In the genomic region with DNA sequence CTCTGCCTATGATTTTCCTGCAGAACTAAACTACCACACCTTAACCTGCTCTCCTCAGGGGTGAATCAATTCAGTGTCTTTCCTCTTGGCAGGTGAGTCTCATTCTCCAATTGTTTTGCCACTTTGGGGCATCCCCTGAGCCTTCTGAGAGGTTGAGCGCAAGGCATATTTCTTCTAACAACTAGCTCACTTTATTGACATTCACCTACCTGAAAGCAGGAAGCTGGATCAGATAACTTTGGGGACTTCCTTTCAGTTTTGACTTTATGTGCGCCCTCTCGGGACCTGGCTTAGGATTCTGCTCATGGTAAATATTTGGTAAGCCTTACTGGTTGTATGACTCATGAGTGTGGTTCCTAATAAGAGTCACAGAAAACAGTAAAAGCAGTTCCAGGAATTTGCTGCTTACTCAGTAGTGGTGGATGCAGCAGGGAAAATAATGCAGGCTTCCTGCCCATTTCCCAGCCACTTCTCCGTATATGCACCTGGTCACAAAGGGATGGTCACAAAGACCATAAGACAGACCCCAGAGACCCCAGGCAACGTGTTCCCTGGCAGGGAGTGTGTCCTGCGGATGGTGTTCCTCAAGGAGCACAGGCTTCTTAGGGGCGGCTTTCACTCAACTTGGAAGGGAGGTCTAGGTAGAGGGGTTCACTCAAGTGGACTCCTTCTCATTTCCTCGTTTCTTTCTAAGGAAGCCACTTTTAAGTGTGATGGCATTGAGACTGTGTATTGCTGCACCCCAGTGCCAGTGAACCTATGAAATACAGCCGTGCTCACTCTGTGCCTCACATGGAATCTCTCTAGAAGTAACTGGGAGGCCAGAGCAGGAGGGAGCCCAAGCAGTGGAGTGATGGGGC, we compare ENCODE assay signal across 8 cellular contexts. TPM values are rescaled to one million over a fixed set of nuclear protein-coding genes. Genes with fewer than 3 reads are reported as not detected.
DNase-seq lines count a peak whose midpoint lies in the region; ATAC-seq, FAIRE-seq and TF ChIP-seq lines count a peak whose summit lies in the region.

No MANE protein-coding gene starts in this region.

- H3K36me3 ChIP-seq in HepG2 (replicated peaks in 1 of 2; ENCODE audit: control insufficient read depth in 1 of 2, insufficient read depth in 2 of 2, low read length in 2 of 2) = no peaks in the 10 kb centered on the region; a peak in 1 of 5 replicates

- POLR2A ChIA-PET in activated CD8-positive, alpha-beta T cell treated with anti-CD3 and anti-CD28 coated beads, Interleukin-2, amount 10 ng/mL, durations not matched to agents 7 days and 5 days (lab: Charles Lee) = interaction anchor here (0.8 to 0.9 kb wide), 3 partner anchors 14 to 38 kb away, joined by 3 read pairs; no protein-coding TSS in a partner anchor
- POLR2A ChIA-PET in HepG2 (lab: Yijun Ruan, JAX) = interaction anchor here (0.6 to 1.1 kb wide), 2 partner anchors 28 to 932 kb away, joined by 3 to 4 read pairs; no protein-coding TSS in a partner anchor

- H3K27me3 Mint-ChIP-seq in Calu3 (ENCODE audit: unreplicated experiment) = peaks cover 23% of the 10 kb centered on the region
- peaks cover 10% of the 10 kb centered on the region for H3K27me3 Mint-ChIP-seq in activated CD8-positive, alpha-beta T cell treated with anti-CD3 and anti-CD28 coated beads, Interleukin-2, amount 10 ng/mL, durations not matched to agents 7 days and 5 days (ENCODE audit: low read depth)

- FAIRE-seq in HepG2 (lab: Jason Lieb, UNC) = peak; percentile 84

- H3K27ac Mint-ChIP-seq in Calu3 (ENCODE audit: unreplicated experiment) = no peak overlapping the region
- peak overlapping the region; percentile 76 for H3K27ac Mint-ChIP-seq in activated CD8-positive, alpha-beta T cell treated with anti-CD3 and anti-CD28 coated beads, Interleukin-2, amount 10 ng/mL, durations not matched to agents 7 days and 5 days

- no peak for TF ChIP-seq RAD21 in HepG2 (CRISPR knock-in tag; IDR thresholded peaks at IDR 0.05)

- intact Hi-C loops in Calu3 (cut with micrococcal nuclease; ENCODE audit: unreplicated experiment) = no loop called here
- intact Hi-C loops in HepG2 (cut with micrococcal nuclease; ENCODE audit: unreplicated experiment) = no loop called here

- no peaks in the 10 kb centered on the region for H4K20me1 ChIP-seq in HepG2 (ENCODE audit: insufficient read depth, low read length)

- H3K79me2 ChIP-seq in HepG2 (ENCODE audit: insufficient read depth, low read length) = no peaks in the 10 kb centered on the region

- H3K9ac ChIP-seq in HepG2 (ENCODE audit: insufficient read depth, low read depth, low read length) = peak overlapping the region; percentile 28; the same call in 1 of the 2 replicates

- no peaks in the 10 kb centered on the region for H3K9me3 Mint-ChIP-seq in Calu3 (ENCODE audit: low read depth, unreplicated experiment)
- H3K9me3 Mint-ChIP-seq in activated CD8-positive, alpha-beta T cell treated with anti-CD3 and anti-CD28 coated beads, Interleukin-2, amount 10 ng/mL, durations not matched to agents 7 days and 5 days (ENCODE audit: insufficient read depth) = peaks cover 7% of the 10 kb centered on the region

- peaks cover 24% of the 10 kb centered on the region for H3K4me1 Mint-ChIP-seq in Calu3 (ENCODE audit: low read depth, unreplicated experiment)
- peaks cover 36% of the 10 kb centered on the region for H3K4me1 Mint-ChIP-seq in activated CD8-positive, alpha-beta T cell treated with anti-CD3 and anti-CD28 coated beads, Interleukin-2, amount 10 ng/mL, durations not matched to agents 7 days and 5 days (ENCODE audit: low read depth)

- peak overlapping the region; percentile 75 for H3K4me2 ChIP-seq in HepG2 (ENCODE audit: low read depth, low read length)

- H3K27ac ChIP-seq in HepG2 (ENCODE audit: extremely low read length, insufficient read depth, low read length) = peak overlapping the region; percentile 57

- H2AFZ ChIP-seq in HepG2 (ENCODE audit: low read length) = no peak overlapping the region

- BruUV-seq in Calu3 (replicated peaks; lab: Mats Ljungman, UMichigan) (no TSS peak), HepG2 (replicated peaks; lab: Mats Ljungman, UMichigan) (no TSS peak)

- in situ Hi-C loops in HepG2 (cut with HindIII; ENCODE audit: extremely low pct_ligation_motif_present, low pct_unique_long_range_greater_than_20kb) = no loop called here

- peak overlapping the region; percentile 45 for H3K4me3 Mint-ChIP-seq in Calu3 (ENCODE audit: low read depth, unreplicated experiment)
- H3K4me3 Mint-ChIP-seq in activated CD8-positive, alpha-beta T cell treated with anti-CD3 and anti-CD28 coated beads, Interleukin-2, amount 10 ng/mL, durations not matched to agents 7 days and 5 days = peak overlapping the region; percentile 52

- TF ChIP-seq CTCF in Calu3 (IDR thresholded peaks at IDR 0.05; ENCODE audit: unreplicated experiment) (no peak), HepG2 (CRISPR knock-in tag; IDR thresholded peaks at IDR 0.05) (peak; percentile 31; the same call in 1 of the 2 replicates)

- 18% methylated on average over 7 of the region's 9 CpGs for WGBS in HepG2 (ENCODE audit: low lambda C conversion rate)

- peak overlapping the region; percentile 12 to 51 (median 23); a peak in 4 of 6 replicates for H3K4me3 ChIP-seq in HepG2 (replicated peaks in 1 of 3; ENCODE audit: insufficient read depth in 1 of 3, low read depth in 2 of 3, low read length in 3 of 3)

- ATAC-seq in HG03196 (IDR thresholded peaks at IDR 0.05; ENCODE audit: unreplicated experiment) (peak; percentile 68), HepG2 (peak; percentile 92), GM21381 (IDR thresholded peaks at IDR 0.05; ENCODE audit: unreplicated experiment) (no peak), GM21528 (IDR thresholded peaks at IDR 0.05; ENCODE audit: low FRiP score, unreplicated experiment) (no peak)
- peak; percentile 89 for ATAC-seq in activated CD8-positive, alpha-beta T cell treated with anti-CD3 and anti-CD28 coated beads, Interleukin-2, amount 10 ng/mL, durations not matched to agents 7 days and 5 days

- peak in 1 of 2 experiments; percentile 77; a peak in 2 of 4 replicates for TF ChIP-seq EP300 in HepG2 (IDR thresholded peaks at IDR 0.05; ENCODE audit: low read depth in 2 of 2, low read length in 2 of 2)
- TF ChIP-seq EP300 in HepG2 (CRISPR knock-in tag; IDR thresholded peaks at IDR 0.05; ENCODE audit: borderline replicate concordance) = peak; percentile 28; the same call in 1 of the 2 replicates

- DNase-seq in Calu3 (peak; percentile 58), HepG2 (ENCODE audit: low spot score) (peak; percentile 92), cortex of kidney (lab: John Stamatoyannopoulos, UW) (no peak), islet precursor cell (no peak)
- DNase-seq in activated CD8-positive, alpha-beta T cell treated with anti-CD3 and anti-CD28 coated beads, Interleukin-2, amount 10 ng/mL, durations not matched to agents 7 days and 5 days = peak; percentile 60

- CTCF ChIA-PET in Calu3 (lab: Charles Lee) (interaction anchor here (1.0 to 1.4 kb wide), 4 partner anchors 56 to 266 kb away, joined by 4 to 13 read pairs (median 4); no protein-coding TSS in a partner anchor), HepG2 (lab: Yijun Ruan, JAX; ENCODE audit: low intra/inter-chr PET ratio, low total read pairs) (no interaction called here)
- CTCF ChIA-PET in activated CD8-positive, alpha-beta T cell treated with anti-CD3 and anti-CD28 coated beads, Interleukin-2, amount 10 ng/mL, durations not matched to agents 7 days and 5 days (lab: Charles Lee) = interaction anchor here (0.7 to 3.1 kb wide), 11 partner anchors 16 to 244 kb away, joined by 3 to 14 read pairs (median 4); no protein-coding TSS in a partner anchor

- no peaks in the 10 kb centered on the region for H3K27me3 ChIP-seq in HepG2 (ENCODE audit: control insufficient read depth in 1 of 2, insufficient read depth in 2 of 2, low read length in 2 of 2)

- H3K9me3 ChIP-seq in HepG2 (ENCODE audit: low read length) = no peaks in the 10 kb centered on the region

- H3K36me3 Mint-ChIP-seq in Calu3 (ENCODE audit: insufficient read depth, unreplicated experiment) = no peaks in the 10 kb centered on the region
- H3K36me3 Mint-ChIP-seq in activated CD8-positive, alpha-beta T cell treated with anti-CD3 and anti-CD28 coated beads, Interleukin-2, amount 10 ng/mL, durations not matched to agents 7 days and 5 days (ENCODE audit: low read depth) = peaks cover 26% of the 10 kb centered on the region

- H3K4me1 ChIP-seq in HepG2 (ENCODE audit: insufficient read depth, low read length) = peaks cover 50% of the 10 kb centered on the region

- TF ChIP-seq POLR2A in HepG2 (IDR thresholded peaks at IDR 0.05; ENCODE audit: insufficient read depth in 1 of 2, low read depth in 2 of 2, low read length in 2 of 2) = no peak

TF ChIP-seq in HepG2, 621 proteins besides CTCF, POLR2A, EP300 and RAD21 (continues in another document):
- TF ChIP-seq ZMYM2 (CRISPR knock-in tag; IDR thresholded peaks at IDR 0.05) (0 out of 2 replicates have a peak, but pooled peaks have one; percentile 31), PPARG (CRISPR knock-in tag; conservative IDR thresholded peaks at IDR 0.05) (no peak; the same call in none of the 2 replicates)

RNA-seq across cellular contexts. Expression of a gene that starts 22.0 kb away (rescaled TPM):
- 0.71 and 0.90 TPM in 2 replicates for total RNA-seq in Calu3 (2022)
- 10 to 100 TPM; 31.3 to 32.6 TPM for total RNA-seq in activated CD8-positive, alpha-beta T cell treated with anti-CD3 and anti-CD28 coated beads, Interleukin-2, amount 10 ng/mL, durations not matched to agents 7 days and 5 days
- not detected in 2 replicates for total RNA-seq in HepG2 (2016; rRNA removed; fragmentation: Illumina TruSeq; extraction: Trizol)
- total RNA-seq in HepG2 (2016; cell fraction: cytosol; rRNA removed; fragmentation: Illumina TruSeq; extraction: Trizol; ENCODE audit: low read depth) = not detected in 2 replicates
- total RNA-seq in HepG2 (2016; cell fraction: insoluble cytoplasmic fraction; rRNA removed; fragmentation: Illumina TruSeq; extraction: Trizol) = not detected in 2 replicates
- not detected in 2 replicates for total RNA-seq in HepG2 (2016; cell fraction: membrane; rRNA removed; fragmentation: Illumina TruSeq; extraction: Trizol)
- not detected in 2 replicates for total RNA-seq in HepG2 (2016; cell fraction: nucleus; rRNA removed; fragmentation: Illumina TruSeq; extraction: Trizol)
- polyA plus RNA-seq in HepG2 (2011; rRNA removed) = 0.13 and 0.40 TPM in 2 replicates
- 0.23 and 0.35 TPM in 2 replicates for polyA plus RNA-seq in HepG2 (2011; cell fraction: cytosol; rRNA removed)
- polyA plus RNA-seq in HepG2 (2011; cell fraction: nucleus; rRNA removed) = 0.10 TPM in 1 of 2 replicates, not detected in the other
- 0.47 TPM in 1 of 2 replicates, not detected in the other for polyA plus RNA-seq in HepG2 (2012)
- 0.18 and 0.19 TPM in 2 replicates for polyA plus RNA-seq in HepG2 (2016; cell fraction: cytosol; fragmentation: Illumina TruSeq; extraction: Trizol; ENCODE audit: low read depth)
- polyA plus RNA-seq in HepG2 (2016; cell fraction: insoluble cytoplasmic fraction; fragmentation: Illumina TruSeq; extraction: Trizol; ENCODE audit: low read depth) = not detected in 2 replicates
- polyA plus RNA-seq in HepG2 (2016; cell fraction: membrane; fragmentation: Illumina TruSeq; extraction: Trizol; ENCODE audit: low read depth) = 0.34 TPM in 1 of 2 replicates, not detected in the other
- polyA plus RNA-seq in HepG2 (2016; cell fraction: nucleus; fragmentation: Illumina TruSeq; extraction: Trizol; ENCODE audit: insufficient read depth, low read depth) = not detected in 2 replicates
- polyA minus RNA-seq in HepG2 (2011; rRNA and poly(A)+ RNA removed; ENCODE audit: low replicate concordance) = 0.26 TPM in 1 of 2 replicates, not detected in the other
- polyA minus RNA-seq in HepG2 (2011; cell fraction: cytosol; rRNA and poly(A)+ RNA removed) = not detected in 2 replicates
- not detected in 2 replicates for polyA minus RNA-seq in HepG2 (2011; cell fraction: nucleus; rRNA and poly(A)+ RNA removed)

Comparison
In these comparisons a context has a peak if more than half of its experiments do, and no peak if none do; other contexts are left out.
1. DNase-seq: peak in Calu3 (single experiment), activated CD8-positive, alpha-beta T cell treated with anti-CD3 and anti-CD28 coated beads, Interleukin-2, amount 10 ng/mL, durations not matched to agents 7 days and 5 days (single experiment) and HepG2 (single experiment); none in cortex of kidney (single experiment) and islet precursor cell (single experiment).
2. ATAC-seq: peak in HG03196 (single experiment), activated CD8-positive, alpha-beta T cell treated with anti-CD3 and anti-CD28 coated beads, Interleukin-2, amount 10 ng/mL, durations not matched to agents 7 days and 5 days (single experiment) and HepG2 (single experiment); none in GM21381 (single experiment) and GM21528 (single experiment).
3. RNA of a gene that starts 22.0 kb away (total RNA-seq): 31.3 to 32.6 TPM in activated CD8-positive, alpha-beta T cell treated with anti-CD3 and anti-CD28 coated beads, Interleukin-2, amount 10 ng/mL, durations not matched to agents 7 days and 5 days; 0.71 to 0.90 TPM in Calu3 and not detected in HepG2; every median in the first group is over 10 times any median in the second.